Comparison of ENCODE assay signal across 9 cellular contexts in the genomic region with DNA sequence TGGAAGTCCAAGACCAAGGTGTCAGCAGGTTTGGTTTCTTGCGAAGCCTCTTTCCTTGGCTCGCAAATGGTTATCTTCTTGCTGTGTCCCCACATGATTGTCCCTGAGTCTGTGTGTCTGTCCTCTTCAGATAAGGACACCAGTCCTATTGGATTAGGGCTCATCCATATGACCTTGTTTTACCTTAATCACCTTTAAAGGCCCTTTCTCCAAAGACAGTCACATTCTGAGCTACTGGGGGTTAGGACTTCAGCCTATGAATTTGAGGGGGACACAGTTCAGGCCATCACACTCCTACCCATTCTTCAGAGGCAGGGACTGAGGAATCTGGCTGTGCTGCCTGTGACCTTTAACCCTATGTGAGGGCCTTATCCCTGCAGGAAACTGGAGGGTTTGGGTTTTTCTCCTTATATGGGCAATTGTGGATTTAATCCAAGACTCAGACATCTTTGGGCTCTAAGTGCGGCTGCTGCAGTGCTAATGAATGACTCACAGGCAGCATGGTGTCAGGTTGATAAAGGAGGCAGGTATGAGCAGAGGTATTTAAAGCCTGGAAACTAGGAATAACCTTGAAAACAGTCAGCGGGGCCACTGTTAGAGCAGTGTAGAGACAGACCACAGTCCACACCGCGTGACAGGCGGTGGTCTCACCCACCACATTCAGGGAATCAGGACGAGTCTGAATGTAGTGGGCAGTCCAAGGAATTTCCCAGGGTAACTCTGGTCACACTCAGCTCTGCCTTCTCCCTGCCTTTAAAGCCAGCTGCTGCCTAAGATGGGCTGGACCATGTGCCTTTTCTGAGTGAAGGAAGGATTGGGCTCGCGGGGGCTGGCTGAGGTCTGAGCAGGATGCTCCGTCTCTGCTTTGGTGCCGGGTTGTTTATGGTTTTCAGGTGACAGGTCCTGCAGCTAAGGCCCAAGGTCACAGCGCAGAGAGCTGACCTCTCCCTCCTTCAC. TPM values are rescaled to one million over a fixed set of nuclear protein-coding genes. Genes with fewer than 3 reads are reported as not detected.
DNase-seq lines count a peak whose midpoint lies in the region; FAIRE-seq and TF ChIP-seq lines count a peak whose summit lies in the region.
"Had no signal": no experiment of that assay in that cellular context is flagged by ENCODE, and none has a peak within 500 bp of the region (broad histone marks: within the 10 kb centered on the region; RNA-seq: fewer than 3 reads in every experiment).

No MANE protein-coding gene starts in this region.

- H3K4ac ChIP-seq in neuronal stem cell (ENCODE audit: low read length), result no peak overlapping the region

- no peak overlapping the region for H3K27ac ChIP-seq in neuronal stem cell (replicated peaks; ENCODE audit: low read length)

- H3K36me3 ChIP-seq in neuronal stem cell (replicated peaks in 1 of 2; ENCODE audit: control insufficient read depth in 2 of 2, insufficient read depth in 2 of 2, low read length in 2 of 2), result peaks cover 14 to 21% of the 10 kb centered on the region in 2 donors

- H3K4me3 ChIP-seq in epithelial cell of esophagus (ENCODE audit: low read length) (no peak overlapping the region), neuronal stem cell (ENCODE audit: low read length in 2 of 2) (no peak overlapping the region)

- H3K4me2 ChIP-seq in neuronal stem cell (ENCODE audit: insufficient read depth, low read length, poor library complexity, severe bottlenecking), result no peak overlapping the region

- H3K9ac ChIP-seq in neuronal stem cell (ENCODE audit: low read depth, low read length, poor library complexity), result no peak overlapping the region

- no peaks in the 10 kb centered on the region for H3K27me3 ChIP-seq in neuronal stem cell (ENCODE audit: control insufficient read depth in 3 of 3, insufficient read depth in 3 of 3, low read depth in 1 of 3, low read length in 3 of 3)

- no peak overlapping the region for H4K91ac ChIP-seq in neuronal stem cell (ENCODE audit: low read depth, low read length, poor library complexity)

- FAIRE-seq in D721Med (lab: Jason Lieb, UNC), result no peak
- no peak for FAIRE-seq in HTR-8/SVneo (lab: Jason Lieb, UNC)

- DNase-seq in DMS53 treated with DMSO at 0.1 percent for 48 hours (lab: John Stamatoyannopoulos, UW; ENCODE audit: unreplicated experiment) (peak; percentile 85), NCI-H446 treated with DMSO at 0.1 percent for 48 hours (lab: John Stamatoyannopoulos, UW) (peak; percentile 19), epithelial cell of esophagus (ENCODE audit: low read depth) (peak; percentile 79), neuronal stem cell (ENCODE audit: low spot score) (no peak), anterior cingulate cortex (lab: John Stamatoyannopoulos, UW) (no peak), D721Med (ENCODE audit: insufficient read length, low spot score) (no peak), HTR-8/SVneo (ENCODE audit: insufficient read length, low spot score) (no peak), ecto neural progenitor cell (ENCODE audit: low spot score) (no peak)
- DNase-seq: activated CD8-positive, alpha-beta T cell treated with anti-CD3 and anti-CD28 coated beads, Interleukin-2, amount 10 ng/mL, durations not matched to agents 7 days and 5 days had no signal

- no peak overlapping the region for H2AFZ ChIP-seq in neuronal stem cell (ENCODE audit: low read length)

- H3K79me1 ChIP-seq in neuronal stem cell (ENCODE audit: low read depth, low read length), result no peaks in the 10 kb centered on the region

- H2BK15ac ChIP-seq in neuronal stem cell (ENCODE audit: low read length), result no peak overlapping the region

- no peak overlapping the region for H2BK12ac ChIP-seq in neuronal stem cell (ENCODE audit: low read length)

- no CpG with 5 or more reads among the region's 13 CpGs for WGBS in neuronal stem cell (ENCODE audit: extremely low coverage in 2 of 2, insufficient read length in 2 of 2, insufficient replicate concordance in 1 of 2), 2 donors

- H3K4me1 ChIP-seq in neuronal stem cell (ENCODE audit: control insufficient read depth in 2 of 2, insufficient read depth in 1 of 2, low read depth in 1 of 2, low read length in 2 of 2), result peaks cover 10 to 20% of the 10 kb centered on the region in 2 donors

- H3K23ac ChIP-seq in neuronal stem cell (ENCODE audit: low read depth, low read length, poor library complexity), result peak overlapping the region; percentile 12

- no peak overlapping the region for H2AK5ac ChIP-seq in neuronal stem cell (ENCODE audit: low read depth, low read length)

- no peak overlapping the region for H2BK5ac ChIP-seq in neuronal stem cell (ENCODE audit: low read length)

- peaks cover 3 to 5% of the 10 kb centered on the region in 2 donors for H3K9me3 ChIP-seq in neuronal stem cell (replicated peaks in 1 of 2; ENCODE audit: control insufficient read depth in 2 of 2, insufficient read depth in 1 of 2, low read depth in 1 of 2, low read length in 2 of 2)

- no peak overlapping the region for H2BK120ac ChIP-seq in neuronal stem cell (ENCODE audit: low read depth, low read length)

- no peak overlapping the region for H3K14ac ChIP-seq in neuronal stem cell (ENCODE audit: low read length)

- TF ChIP-seq CTCF in epithelial cell of esophagus (IDR thresholded peaks at IDR 0.05; ENCODE audit: insufficient read depth, low read depth, low read length, missing control alignments) (no peak), D721Med (IDR thresholded peaks at IDR 0.05; ENCODE audit: insufficient read depth, missing control alignments) (no peak)

- peak overlapping the region; percentile 30 for H3K18ac ChIP-seq in neuronal stem cell (ENCODE audit: low read length)

- H4K8ac ChIP-seq in neuronal stem cell (ENCODE audit: low read depth, low read length), result no peak overlapping the region

RNA-seq across cellular contexts. Expression of gene TPCN1, which starts 10.3 kb away (rescaled TPM):
- 11.5 TPM for polyA plus RNA-seq in neuronal stem cell (2013, experiment 1 of 2)
- 10.7 TPM for polyA plus RNA-seq in neuronal stem cell (2013, experiment 2 of 2)

RNA-seq across cellular contexts. Expression of gene RITA1, which starts 46.0 kb away (rescaled TPM):
- 14.5 TPM for polyA plus RNA-seq in neuronal stem cell (2013, experiment 1 of 2)
- 14.3 TPM for polyA plus RNA-seq in neuronal stem cell (2013, experiment 2 of 2)

RNA-seq across cellular contexts. Expression of gene DDX54, which starts 46.3 kb away (rescaled TPM):
- polyA plus RNA-seq in neuronal stem cell (2013, experiment 1 of 2), result 60.8 TPM
- 59.6 TPM for polyA plus RNA-seq in neuronal stem cell (2013, experiment 2 of 2)

Comparison
In these comparisons a context has a peak if more than half of its experiments do, and no peak if none do; other contexts are left out.
1. DNase-seq: peak in DMS53 treated with DMSO at 0.1 percent for 48 hours (single experiment), NCI-H446 treated with DMSO at 0.1 percent for 48 hours (single experiment) and epithelial cell of esophagus (single experiment); none in neuronal stem cell (single experiment), anterior cingulate cortex (0 of 58), D721Med (single experiment), HTR-8/SVneo (single experiment) and ecto neural progenitor cell (single experiment).